8 cellular contexts compared by ENCODE assay signal in genomic region chr19:3440082-3440481, GRCh38. TPM values are rescaled to one million over a fixed set of nuclear protein-coding genes. Genes with fewer than 3 reads are reported as not detected.
A peak's percentile ranks its signal among the peaks of the same experiment; 100 is the strongest.
DNase-seq lines count a peak whose midpoint lies in the region; ATAC-seq and TF ChIP-seq lines count a peak whose summit lies in the region.

No MANE protein-coding gene starts in this region.

- no peak overlapping the region for H3K4me3 ChIP-seq in HL-60 (replicated peaks; ENCODE audit: insufficient read depth, low read length)
- no peak overlapping the region for H3K4me3 ChIP-seq in colonic mucosa

- no peaks in the 10 kb centered on the region for H3K9me3 Mint-ChIP-seq in activated CD4-positive, alpha-beta T cell treated with anti-CD3 and anti-CD28 coated beads for 36 hours (ENCODE audit: low read depth)
- H3K9me3 Mint-ChIP-seq in neural crest cell: no peaks in the 10 kb centered on the region

- no peaks in the 10 kb centered on the region for H3K4me1 ChIP-seq in colonic mucosa

- H3K36me3 ChIP-seq in colonic mucosa: no peaks in the 10 kb centered on the region

- H3K27ac Mint-ChIP-seq in activated CD4-positive, alpha-beta T cell treated with anti-CD3 and anti-CD28 coated beads for 36 hours: no peak overlapping the region
- H3K27ac Mint-ChIP-seq in neural crest cell (ENCODE audit: unreplicated experiment): no peak overlapping the region

- no peak overlapping the region for H3K9ac ChIP-seq in colonic mucosa (ENCODE audit: low read depth in 2 of 2, low read length in 2 of 2)

- peaks cover 4% of the 10 kb centered on the region for H3K36me3 Mint-ChIP-seq in activated CD4-positive, alpha-beta T cell treated with anti-CD3 and anti-CD28 coated beads for 36 hours (ENCODE audit: low read depth)
- H3K36me3 Mint-ChIP-seq in neural crest cell (ENCODE audit: low read depth): no peaks in the 10 kb centered on the region

- H3K27me3 ChIP-seq in HL-60 (ENCODE audit: insufficient read depth, poor library complexity, severe bottlenecking): no peaks in the 10 kb centered on the region
- H3K27me3 ChIP-seq in colonic mucosa: no peaks in the 10 kb centered on the region

- intact Hi-C loops in activated CD4-positive, alpha-beta T cell treated with anti-CD3 and anti-CD28 coated beads for 36 hours (cut with DNase I, micrococcal nuclease): loop anchor here in 1 of 2 experiments (1.0 kb wide), 1 partner anchor 113 kb away; no protein-coding TSS in a partner anchor
- intact Hi-C loops in colonic mucosa (cut with DNase I): no loop called here

- H3K27ac ChIP-seq in HL-60 (replicated peaks): no peak overlapping the region
- H3K27ac ChIP-seq in colonic mucosa: no peak overlapping the region

- POLR2A ChIA-PET in activated CD4-positive, alpha-beta T cell treated with anti-CD3 and anti-CD28 coated beads for 36 hours (lab: Charles Lee): interaction anchor here (0.5 kb wide), 1 partner anchor 20 kb away, joined by 5 read pairs; no protein-coding TSS in a partner anchor

- peak; percentile 55 for ATAC-seq in activated CD4-positive, alpha-beta T cell treated with anti-CD3 and anti-CD28 coated beads for 36 hours
- ATAC-seq in GM18517 (IDR thresholded peaks at IDR 0.05; ENCODE audit: unreplicated experiment): no peak

- no peak for DNase-seq in AG09319 (ENCODE audit: extremely low read depth, low read depth)
- peak in 1 of 2 experiments; percentile 71 for DNase-seq in HL-60 (ENCODE audit: low read depth in 1 of 2, low spot score in 1 of 2)
- peak; percentile 78 for DNase-seq in activated CD4-positive, alpha-beta T cell treated with anti-CD3 and anti-CD28 coated beads for 36 hours
- peak; percentile 75 for DNase-seq in colonic mucosa
- no peak for DNase-seq in neural crest cell (ENCODE audit: low read depth, low spot score)
- DNase-seq in inferior parietal cortex (ENCODE audit: extremely low spot score): no peak
- no peak for DNase-seq in DMS114 treated with DMSO at 0.1 percent for 48 hours (lab: John Stamatoyannopoulos, UW; ENCODE audit: unreplicated experiment)

- peaks cover 13% of the 10 kb centered on the region for H3K4me1 Mint-ChIP-seq in activated CD4-positive, alpha-beta T cell treated with anti-CD3 and anti-CD28 coated beads for 36 hours
- peaks cover 23% of the 10 kb centered on the region for H3K4me1 Mint-ChIP-seq in neural crest cell

- CTCF ChIA-PET in activated CD4-positive, alpha-beta T cell treated with anti-CD3 and anti-CD28 coated beads for 36 hours (lab: Charles Lee): interaction anchor here (0.7 to 1.0 kb wide), 2 partner anchors 59 to 206 kb away, joined by 3 to 4 read pairs; no protein-coding TSS in a partner anchor

- H3K27me3 Mint-ChIP-seq in activated CD4-positive, alpha-beta T cell treated with anti-CD3 and anti-CD28 coated beads for 36 hours: no peaks in the 10 kb centered on the region
- H3K27me3 Mint-ChIP-seq in neural crest cell (ENCODE audit: low read depth): peaks cover 49% of the 10 kb centered on the region

- H3K9me3 ChIP-seq in colonic mucosa: no peaks in the 10 kb centered on the region

- TF ChIP-seq CTCF in AG09319 (IDR thresholded peaks at IDR 0.05; ENCODE audit: low read depth, low read length) (peak; percentile 31), HL-60 (IDR thresholded peaks at IDR 0.05; ENCODE audit: insufficient read depth, low read length) (peak; percentile 28), colonic mucosa (IDR thresholded peaks at IDR 0.05) (peak; percentile 37), neural crest cell (conservative IDR thresholded peaks at IDR 0.05) (peak; percentile 47)

- H3K4me3 Mint-ChIP-seq in activated CD4-positive, alpha-beta T cell treated with anti-CD3 and anti-CD28 coated beads for 36 hours: no peak overlapping the region
- peak overlapping the region; percentile 35 for H3K4me3 Mint-ChIP-seq in neural crest cell

RNA-seq across cellular contexts. Expression of gene SMIM24, which starts 40.2 kb away (rescaled TPM):
- total RNA-seq in activated CD4-positive, alpha-beta T cell treated with anti-CD3 and anti-CD28 coated beads for 36 hours: under 1 TPM in 1 of 2 experiments, not detected in 1; 0.49 TPM
- total RNA-seq in colonic mucosa: 10 to 100 TPM; 16.1 to 59.0 TPM
- total RNA-seq in neural crest cell: not detected in 2 replicates

RNA-seq across cellular contexts. Expression of gene SMIM44, which starts 43.2 kb away (rescaled TPM):
- total RNA-seq in activated CD4-positive, alpha-beta T cell treated with anti-CD3 and anti-CD28 coated beads for 36 hours: not detected
- 1 to 10 TPM; 4.3 to 6.2 TPM for total RNA-seq in colonic mucosa
- total RNA-seq in neural crest cell: not detected in 2 replicates

Comparison
In these comparisons a context has a peak if more than half of its experiments do, and no peak if none do; other contexts are left out.
1. DNase-seq: peak in activated CD4-positive, alpha-beta T cell treated with anti-CD3 and anti-CD28 coated beads for 36 hours (single experiment) and colonic mucosa (single experiment); none in AG09319 (single experiment), neural crest cell (single experiment), inferior parietal cortex (single experiment) and DMS114 treated with DMSO at 0.1 percent for 48 hours (single experiment).
2. RNA of gene SMIM24, which starts 40.2 kb away (total RNA-seq): 16.1 to 59.0 TPM in colonic mucosa; 0.49 TPM in activated CD4-positive, alpha-beta T cell treated with anti-CD3 and anti-CD28 coated beads for 36 hours and not detected in neural crest cell; every median in the first group is over 10 times any median in the second.
3. Peak in every context shown above with its lines, with median percentiles within 50 percentile points of each other: CTCF ChIP-seq.